17 cellular contexts compared by ENCODE assay signal in genomic region chr12:31742891-31743290, GRCh38. TPM values are rescaled to one million over a fixed set of nuclear protein-coding genes. Genes with fewer than 3 reads are reported as not detected.
DNase-seq lines count a peak whose midpoint lies in the region; ATAC-seq and TF ChIP-seq lines count a peak whose summit lies in the region.
"Had no signal": no experiment of that assay in that cellular context is flagged by ENCODE, and none has a peak within 500 bp of the region (broad histone marks: within the 10 kb centered on the region; RNA-seq: fewer than 3 reads in every experiment).

No MANE protein-coding gene starts in this region.

- peak; percentile 24 for DNase-seq in NCI-H2171 treated with DMSO at 0.1 percent for 48 hours (lab: John Stamatoyannopoulos, UW)
- DNase-seq in NCI-H2171 (lab: John Stamatoyannopoulos, UW), result no peak
- peak; percentile 98 for DNase-seq in NCI-H69 (lab: John Stamatoyannopoulos, UW)
- DNase-seq in colonic mucosa, result no peak
- no peak for DNase-seq in transverse colon
- DNase-seq in erythroblast (lab: John Stamatoyannopoulos, UW), result no peak
- DNase-seq: activated gamma-delta T cell treated with Interleukin-2 at 50 U/mL for 16 hours; brain microvascular endothelial cell; DMS153; H9; heart left ventricle; NCI-H187; NK-92 treated with Interleukin-12 subunit alpha and Interleukin-12 subunit beta, amount 100 ng/mL, for 24 hours; thyroid gland had no signal

- H3K4me1 ChIP-seq in colonic mucosa, result peaks cover 3% of the 10 kb centered on the region
- H3K4me1 ChIP-seq in transverse colon, result peaks cover 3 to 40% (median 18%) of the 10 kb centered on the region in 4 donors

- TF ChIP-seq EP300 in transverse colon (IDR thresholded peaks at IDR 0.05; ENCODE audit: low read depth), result no peak

- in situ Hi-C loops in transverse colon (cut with MboI; ENCODE audit: low pct_ligation_motif_present in 1 of 4, low pct_unique_long_range_greater_than_20kb in 1 of 4, low sequenced_read_pairs in 3 of 4), result no loop called here

- H3K27me3 ChIP-seq in colonic mucosa (no peaks in the 10 kb centered on the region), transverse colon (no peaks in the 10 kb centered on the region)
- H3K27me3 ChIP-seq: brain microvascular endothelial cell, heart left ventricle, thyroid gland had no signal

- peak overlapping the region; percentile 73 for H3K27ac ChIP-seq in colonic mucosa
- H3K27ac ChIP-seq in transverse colon, result peak overlapping the region in 3 of 4 donors; percentile 78 to 84 (median 80)
- H3K27ac ChIP-seq: brain microvascular endothelial cell, thyroid gland had no signal

- H3K36me3 ChIP-seq in colonic mucosa (no peaks in the 10 kb centered on the region), transverse colon (no peaks in the 10 kb centered on the region)
- H3K36me3 ChIP-seq: brain microvascular endothelial cell, heart left ventricle, thyroid gland had no signal

- 0 to 3% methylated on average over 1 of the region's 1 CpG for WGBS in transverse colon (ENCODE audit: low coverage in 1 of 2), 2 donors

- H3K9me3 ChIP-seq in colonic mucosa (no peaks in the 10 kb centered on the region), transverse colon (no peaks in the 10 kb centered on the region)
- H3K9me3 ChIP-seq: heart left ventricle, thyroid gland had no signal

- H3K4me3 ChIP-seq in colonic mucosa (no peak overlapping the region), transverse colon (no peak overlapping the region)
- H3K4me3 ChIP-seq: heart left ventricle, thyroid gland had no signal

- no peak for TF ChIP-seq POLR2A in transverse colon (IDR thresholded peaks at IDR 0.05)
- TF ChIP-seq POLR2A in erythroblast (IDR thresholded peaks at IDR 0.05; ENCODE audit: low read length), result no peak

- intact Hi-C loops in colonic mucosa (cut with DNase I) (no loop called here), transverse colon (cut with DNase I; ENCODE audit: low total_unique reads) (no loop called here)

- TF ChIP-seq CTCF in colonic mucosa (IDR thresholded peaks at IDR 0.05) (no peak), transverse colon (IDR thresholded peaks at IDR 0.05) (no peak)

- H3K9ac ChIP-seq in colonic mucosa (ENCODE audit: low read depth in 2 of 2, low read length in 2 of 2), result no peak overlapping the region

- ATAC-seq in GM21515 (IDR thresholded peaks at IDR 0.05; ENCODE audit: unreplicated experiment) (no peak), HG03135 (IDR thresholded peaks at IDR 0.05; ENCODE audit: unreplicated experiment) (no peak)
- ATAC-seq: left lobe of liver had no signal

RNA-seq across cellular contexts. Expression of gene AMN1, which starts 14.1 kb away (rescaled TPM):
- total RNA-seq in colonic mucosa (1 to 10 TPM; 4.4 to 4.8 TPM), transverse colon (10 to 100 TPM in 1 of 4 donors, 1 to 10 TPM in 2, not detected in 1; 5.7 to 10.5 (median 8.7) TPM)

Comparison
In these comparisons a context has a peak if more than half of its experiments do, and no peak if none do; other contexts are left out.
1. DNase-seq: peak in NCI-H2171 treated with DMSO at 0.1 percent for 48 hours (single experiment) and NCI-H69 (single experiment); none in NCI-H2171 (single experiment), colonic mucosa (single experiment), transverse colon (single experiment) and erythroblast (0 of 2).